In genomic region chr19:16197188-16197621, GRCh38 we compare ENCODE assay signal across 8 cellular contexts. TPM values are rescaled to one million over a fixed set of nuclear protein-coding genes. Genes with fewer than 3 reads are reported as not detected.
DNase-seq lines count a peak whose midpoint lies in the region; ATAC-seq and TF ChIP-seq lines count a peak whose summit lies in the region.

No MANE protein-coding gene starts in this region.

- H3K4me2 ChIP-seq in IMR-90 (ENCODE audit: low read depth, low read length) (peak overlapping the region; percentile 90), mesenchymal stem cell (ENCODE audit: low read length, poor library complexity, severe bottlenecking) (peak overlapping the region; percentile 78)

- H3K27me3 ChIP-seq in Caco-2 (replicated peaks; ENCODE audit: control insufficient read depth, insufficient read depth, low read length), result no peaks in the 10 kb centered on the region
- no peaks in the 10 kb centered on the region for H3K27me3 ChIP-seq in IMR-90 (ENCODE audit: control insufficient read depth, insufficient read depth, low read length)
- no peaks in the 10 kb centered on the region for H3K27me3 ChIP-seq in mesenchymal stem cell (ENCODE audit: control insufficient read depth in 1 of 2, insufficient read depth in 1 of 2, low read length in 2 of 2)
- H3K27me3 ChIP-seq in aorta (ENCODE audit: control insufficient read depth in 1 of 2, insufficient read depth in 2 of 2, low read length in 1 of 2), result no peaks in the 10 kb centered on the region

- H2AK5ac ChIP-seq in IMR-90 (ENCODE audit: low read depth, low read length) (peak overlapping the region; percentile 88), mesenchymal stem cell (ENCODE audit: low read length, severe bottlenecking) (no peak overlapping the region)

- no peak for DNase-seq in Caco-2
- DNase-seq in IMR-90, result peak; percentile 92
- peak; percentile 58 for DNase-seq in mesenchymal stem cell
- no peak for DNase-seq in aorta
- no peak for DNase-seq in cortex of kidney (lab: John Stamatoyannopoulos, UW)
- no peak for DNase-seq in NCI-H524 treated with DMSO at 0.1 percent for 48 hours (lab: John Stamatoyannopoulos, UW)
- no peak for DNase-seq in HT-29 (ENCODE audit: low spot score)

- H3K4me3 ChIP-seq in Caco-2 (ENCODE audit: low read depth, low read length), result peak overlapping the region; percentile 70
- H3K4me3 ChIP-seq in IMR-90 (ENCODE audit: insufficient read depth, low read depth, low read length), result peak overlapping the region; percentile 47
- peak overlapping the region; percentile 49 to 99 for H3K4me3 ChIP-seq in mesenchymal stem cell (ENCODE audit: insufficient read depth in 1 of 2, low read depth in 1 of 2, low read length in 2 of 2)
- H3K4me3 ChIP-seq in aorta (ENCODE audit: low read length in 2 of 2), result no peak overlapping the region

- H2BK15ac ChIP-seq in IMR-90 (ENCODE audit: low read depth, low read length) (peak overlapping the region; percentile 57; the same call in 1 of the 3 replicates), mesenchymal stem cell (ENCODE audit: low read depth, poor library complexity, severe bottlenecking) (no peak overlapping the region)

- BruUV-seq in Caco-2 (replicated peaks; lab: Mats Ljungman, UMichigan) (TSS peak; percentile 81), IMR-90 (replicated peaks; lab: Mats Ljungman, UMichigan) (no TSS peak)

- intact Hi-C loops in Caco-2 (cut with micrococcal nuclease; ENCODE audit: unreplicated experiment), result no loop called here
- intact Hi-C loops in IMR-90 (cut with micrococcal nuclease), result loop anchor here (2.0 to 5.0 kb wide), 2 partner anchors 120 to 186 kb away; partner anchors contain the start of gene TPM4
- intact Hi-C loops in aorta (cut with DNase I), result loop anchor here in 1 of 2 donors (1.0 to 5.0 kb wide), 2 partner anchors 12 to 185 kb away; partner anchors contain the start of gene FAM32A

- H3K9me3 ChIP-seq in Caco-2 (no peaks in the 10 kb centered on the region), IMR-90 (ENCODE audit: control insufficient read depth, insufficient read depth, low read length) (no peaks in the 10 kb centered on the region), mesenchymal stem cell (ENCODE audit: control insufficient read depth, low read length) (no peaks in the 10 kb centered on the region), aorta (ENCODE audit: control insufficient read depth, low read length) (no peaks in the 10 kb centered on the region)

- no peak for TF ChIP-seq POLR2A in IMR-90 (IDR thresholded peaks at IDR 0.05; ENCODE audit: low read depth, low read length)

- H2BK5ac ChIP-seq in IMR-90 (ENCODE audit: low read depth, low read length, poor library complexity, severe bottlenecking) (peak overlapping the region; percentile 91), mesenchymal stem cell (ENCODE audit: low read depth, low read length, poor library complexity, severe bottlenecking) (no peak overlapping the region)

- H3K27ac ChIP-seq in IMR-90 (ENCODE audit: insufficient read depth, low read length) (peak overlapping the region; percentile 82), mesenchymal stem cell (ENCODE audit: low read length, poor library complexity, severe bottlenecking) (peak overlapping the region; percentile 72), aorta (ENCODE audit: low read depth in 1 of 2, low read length in 2 of 2) (peak overlapping the region in 1 of 2 donors; percentile 88)

- peaks cover 20% of the 10 kb centered on the region for H3K4me1 ChIP-seq in Caco-2
- H3K4me1 ChIP-seq in IMR-90 (ENCODE audit: control insufficient read depth, insufficient read depth, low read length), result peaks cover 9% of the 10 kb centered on the region
- H3K4me1 ChIP-seq in mesenchymal stem cell (ENCODE audit: control insufficient read depth, insufficient read depth, low read depth, low read length), result peaks cover 23% of the 10 kb centered on the region
- no peaks in the 10 kb centered on the region for H3K4me1 ChIP-seq in aorta (ENCODE audit: control insufficient read depth in 1 of 2, insufficient read depth in 2 of 2, low read length in 2 of 2)

- H3K4me1 Mint-ChIP-seq in Caco-2 (ENCODE audit: low read depth, unreplicated experiment) (peaks cover 7% of the 10 kb centered on the region), brain (peaks cover 30% of the 10 kb centered on the region)

- H2BK120ac ChIP-seq in IMR-90 (ENCODE audit: low read depth, low read length) (peak overlapping the region; percentile 64), mesenchymal stem cell (ENCODE audit: low read depth, low read length) (no peak overlapping the region)

- CTCF ChIA-PET in Caco-2 (lab: Charles Lee), result interaction anchor here (0.6 to 1.5 kb wide), 3 partner anchors 12 to 231 kb away, joined by 3 to 17 read pairs (median 4); partner anchors contain the start of gene FAM32A
- CTCF ChIA-PET in IMR-90 (lab: Yijun Ruan, JAX), result interaction anchor here (0.9 kb wide), 1 partner anchor 12 kb away, joined by 3 read pairs; the partner anchor contains the start of gene FAM32A

- peak overlapping the region; percentile 81 for H3K4me3 Mint-ChIP-seq in Caco-2 (ENCODE audit: unreplicated experiment)
- H3K4me3 Mint-ChIP-seq in brain, result peak overlapping the region; percentile 92 to 99 (median 95)

- no peak for TF ChIP-seq CTCF in Caco-2 (IDR thresholded peaks at IDR 0.05; ENCODE audit: insufficient read depth in 1 of 2, low read depth in 1 of 2, low read length in 1 of 2, severe bottlenecking in 1 of 2, unreplicated experiment in 1 of 2)
- no peak for TF ChIP-seq CTCF in IMR-90 (conservative IDR thresholded peaks at IDR 0.05; ENCODE audit: low read depth, low read length)
- no peak for TF ChIP-seq CTCF in brain (conservative IDR thresholded peaks at IDR 0.05)

- peak overlapping the region; percentile 23; the same call in 1 of the 2 replicates for H2BK20ac ChIP-seq in IMR-90 (ENCODE audit: low read depth, low read length)

- H3K9ac ChIP-seq in IMR-90 (ENCODE audit: low read depth, low read length) (peak overlapping the region; percentile 79), mesenchymal stem cell (ENCODE audit: low read length) (peak overlapping the region; percentile 97)

- H4K91ac ChIP-seq in IMR-90 (ENCODE audit: insufficient read depth, low read depth, low read length) (peak overlapping the region; percentile 90), mesenchymal stem cell (ENCODE audit: low read length) (no peak overlapping the region)

- peak overlapping the region; percentile 93 for H4K5ac ChIP-seq in IMR-90 (ENCODE audit: low read depth, low read length)

- peaks cover 35% of the 10 kb centered on the region for H4K20me1 ChIP-seq in IMR-90 (ENCODE audit: insufficient read depth, low read length)

- in situ Hi-C loops in IMR-90 (cut with MboI; ENCODE audit: low sequenced_read_pairs), result loop anchor here (25.0 kb wide), 4 partner anchors 360 to 1085 kb away; partner anchors contain the start of genes AKAP8L, CYP4F3 and SYDE1

- peak overlapping the region; percentile 97 for H2AK9ac ChIP-seq in IMR-90 (replicated peaks; ENCODE audit: low read depth, low read length, poor library complexity)

- WGBS in IMR-90 (ENCODE audit: extremely low coverage in 2 of 2, insufficient read length in 1 of 2), 2 experiments, result no CpG with 5 or more reads among the region's 2 CpGs
- 29% methylated on average over 2 of the region's 2 CpGs for WGBS in mesenchymal stem cell
- WGBS in aorta, 2 donors, result 29 to 35% methylated on average over 2 of the region's 2 CpGs

- H3K36me3 Mint-ChIP-seq in Caco-2 (ENCODE audit: insufficient read depth, unreplicated experiment), result peaks cover 37% of the 10 kb centered on the region
- H3K36me3 Mint-ChIP-seq in brain, result peaks cover 11% of the 10 kb centered on the region

- peaks cover 24% of the 10 kb centered on the region for H3K9me1 ChIP-seq in IMR-90 (ENCODE audit: insufficient read depth, low read length)

- H3K9me3 Mint-ChIP-seq in Caco-2 (ENCODE audit: unreplicated experiment) (no peaks in the 10 kb centered on the region), brain (no peaks in the 10 kb centered on the region)

- POLR2A ChIA-PET in Caco-2 (lab: Charles Lee) (interaction anchor here (0.5 to 2.7 kb wide), 6 partner anchors 9 to 360 kb away, joined by 3 to 28 read pairs (median 4); partner anchors contain the start of gene FAM32A), IMR-90 (lab: Charles Lee; ENCODE audit: unreplicated experiment) (no interaction called here)

- H3K56ac ChIP-seq in IMR-90 (ENCODE audit: extremely low read depth, insufficient read depth, low read length), result peak overlapping the region; percentile 94

- peaks cover 2 to 41% of the 10 kb centered on the region in 2 experiments; a peak in 3 of 4 replicates for H3K79me1 ChIP-seq in IMR-90 (ENCODE audit: low read depth in 1 of 2, low read length in 2 of 2)
- peaks cover 6% of the 10 kb centered on the region for H3K79me1 ChIP-seq in mesenchymal stem cell (replicated peaks; ENCODE audit: low read length, poor library complexity, severe bottlenecking)

- H3K27ac Mint-ChIP-seq in Caco-2 (ENCODE audit: unreplicated experiment) (peak overlapping the region; percentile 83), brain (peak overlapping the region; percentile 93 to 99 (median 99))

- H3K36me3 ChIP-seq in Caco-2 (ENCODE audit: control insufficient read depth, insufficient read depth, low read length) (peaks cover 2% of the 10 kb centered on the region; the same call in 1 of the 2 replicates), IMR-90 (ENCODE audit: control insufficient read depth, insufficient read depth, low read length) (peaks cover 18% of the 10 kb centered on the region), mesenchymal stem cell (ENCODE audit: control insufficient read depth in 1 of 2, insufficient read depth in 2 of 2, low read depth in 1 of 2, low read length in 2 of 2) (peaks cover 29 to 41% of the 10 kb centered on the region in 2 experiments), aorta (ENCODE audit: control insufficient read depth in 1 of 2, insufficient read depth in 2 of 2, low read length in 1 of 2) (no peaks in the 10 kb centered on the region)

- H3K18ac ChIP-seq in IMR-90 (ENCODE audit: low read depth, low read length) (peak overlapping the region; percentile 48), mesenchymal stem cell (ENCODE audit: low read depth in 1 of 2, low read length in 2 of 2) (peak overlapping the region in 1 of 2 experiments; percentile 61)

- peak overlapping the region; percentile 91 for H2AFZ ChIP-seq in IMR-90 (replicated peaks; ENCODE audit: low read length, poor library complexity)
- H2AFZ ChIP-seq in mesenchymal stem cell (ENCODE audit: low read depth, low read length), result no peak overlapping the region

- H3K4ac ChIP-seq in IMR-90 (ENCODE audit: low read depth, low read length), result peak overlapping the region; percentile 87
- H3K4ac ChIP-seq in mesenchymal stem cell (ENCODE audit: low read depth in 1 of 2, low read length in 2 of 2), result peak overlapping the region; percentile 55 to 68

- H3K23ac ChIP-seq in IMR-90 (ENCODE audit: low read depth, low read length) (peak overlapping the region; percentile 78), mesenchymal stem cell (ENCODE audit: low read length in 2 of 2) (no peak overlapping the region)

- no peak for TF ChIP-seq RAD21 in IMR-90 (IDR thresholded peaks at IDR 0.05; ENCODE audit: low read length)

- dilution Hi-C loops in IMR-90 (cut with HindIII; ENCODE audit: low sequenced_read_pairs, unreplicated experiment), result no loop called here

- H3K27me3 Mint-ChIP-seq in Caco-2 (ENCODE audit: insufficient read depth, unreplicated experiment) (no peaks in the 10 kb centered on the region), brain (peaks cover 5% of the 10 kb centered on the region)

- H3K14ac ChIP-seq in IMR-90 (replicated peaks; ENCODE audit: low read depth, low read length), result peak overlapping the region; percentile 78
- no peak overlapping the region for H3K14ac ChIP-seq in mesenchymal stem cell (ENCODE audit: low read length in 2 of 2)

- ATAC-seq in IMR-90 (ENCODE audit: low read depth) (peak; percentile 48), aorta (ENCODE audit: low FRiP score) (peak; percentile 50)

- H2BK12ac ChIP-seq in mesenchymal stem cell (ENCODE audit: low read length in 2 of 2), result peak overlapping the region in 1 of 2 experiments; percentile 11

- H4K8ac ChIP-seq in IMR-90 (ENCODE audit: low read depth in 2 of 2, low read length in 2 of 2) (peak overlapping the region; percentile 71 to 98), mesenchymal stem cell (ENCODE audit: low read length) (peak overlapping the region; percentile 87)

RNA-seq across cellular contexts. Expression of gene AP1M1, which starts 0.5 kb away (rescaled TPM):
- total RNA-seq in Caco-2 (2022), result 98.0 and 105 TPM in 2 replicates
- 85.1 and 85.8 TPM in 2 replicates for total RNA-seq in IMR-90 (2012; rRNA removed)
- 97.4 and 99.1 TPM in 2 replicates for polyA plus RNA-seq in IMR-90 (2012; rRNA removed)
- 70.2 and 144 TPM in 2 replicates for polyA plus RNA-seq in IMR-90 (2012; cell fraction: cytosol; rRNA removed)
- 123 and 181 TPM in 2 replicates for polyA plus RNA-seq in IMR-90 (2012; cell fraction: nucleus; rRNA removed; ENCODE audit: low replicate concordance)
- 72.3 TPM for polyA plus RNA-seq in brain (ENCODE audit: insufficient read depth, low read depth, low replicate concordance)
- 62.6 TPM for polyA plus RNA-seq in mesenchymal stem cell (2013, experiment 1 of 2)
- polyA plus RNA-seq in mesenchymal stem cell (2013, experiment 2 of 2), result 61.7 TPM
- 10 to 100 TPM; 74.7 TPM for total RNA-seq in aorta
- 10 to 100 TPM; 25.2 to 62.4 TPM for polyA plus RNA-seq in aorta
- 49.4 and 65.8 TPM in 2 replicates for total RNA-seq in HT-29 (2014; rRNA removed; shearing (Covaris generic))

RNA-seq across cellular contexts. Expression of gene FAM32A, which starts 12.0 kb away (rescaled TPM):
- total RNA-seq in Caco-2 (2022), result 113 and 126 TPM in 2 replicates
- 99.2 and 99.5 TPM in 2 replicates for total RNA-seq in IMR-90 (2012; rRNA removed)
- 127 and 130 TPM in 2 replicates for polyA plus RNA-seq in IMR-90 (2012; rRNA removed)
- 90.2 and 102 TPM in 2 replicates for polyA plus RNA-seq in IMR-90 (2012; cell fraction: cytosol; rRNA removed)
- polyA plus RNA-seq in IMR-90 (2012; cell fraction: nucleus; rRNA removed; ENCODE audit: low replicate concordance), result 46.1 and 82.1 TPM in 2 replicates
- polyA plus RNA-seq in brain (ENCODE audit: insufficient read depth, low read depth, low replicate concordance), result 91.9 TPM
- 93.0 TPM for polyA plus RNA-seq in mesenchymal stem cell (2013, experiment 1 of 2)
- polyA plus RNA-seq in mesenchymal stem cell (2013, experiment 2 of 2), result 93.3 TPM
- 10 to 100 TPM; 46.1 to 46.4 TPM for total RNA-seq in aorta
- 10 to 100 TPM; 80.6 to 89.5 TPM for polyA plus RNA-seq in aorta
- 56.2 and 59.9 TPM in 2 replicates for total RNA-seq in HT-29 (2014; rRNA removed; shearing (Covaris generic))

RNA-seq across cellular contexts. Expression of gene CIB3, which starts 23.9 kb away (rescaled TPM):
- total RNA-seq in Caco-2 (2022) (not detected in 2 replicates), IMR-90 (2012; rRNA removed) (not detected in 2 replicates), aorta (not detected)
- polyA plus RNA-seq in IMR-90 (2012; rRNA removed) (not detected in 2 replicates), brain (ENCODE audit: insufficient read depth, low read depth, low replicate concordance) (not detected), aorta (under 1 TPM in 1 of 2 donors, not detected in 1; 0.95 TPM)
- not detected in 2 replicates for polyA plus RNA-seq in IMR-90 (2012; cell fraction: cytosol; rRNA removed)
- polyA plus RNA-seq in IMR-90 (2012; cell fraction: nucleus; rRNA removed; ENCODE audit: low replicate concordance), result not detected in 2 replicates
- 0.10 TPM for polyA plus RNA-seq in mesenchymal stem cell (2013, experiment 1 of 2)
- not detected for polyA plus RNA-seq in mesenchymal stem cell (2013, experiment 2 of 2)
- not detected in 2 replicates for total RNA-seq in HT-29 (2014; rRNA removed; shearing (Covaris generic))

RNA-seq across cellular contexts. Expression of gene HSH2D, which starts 53.7 kb away (rescaled TPM):
- total RNA-seq in Caco-2 (2022) (0.23 and 0.35 TPM in 2 replicates), IMR-90 (2012; rRNA removed) (not detected in 2 replicates), aorta (1 to 10 TPM; 1.3 to 1.4 TPM)
- polyA plus RNA-seq in IMR-90 (2012; rRNA removed) (not detected in 2 replicates), brain (ENCODE audit: insufficient read depth, low read depth, low replicate concordance) (0.17 TPM), aorta (1 to 10 TPM in 1 of 2 donors, under 1 TPM in 1; 0.10 to 2.5 TPM)
- not detected in 2 replicates for polyA plus RNA-seq in IMR-90 (2012; cell fraction: cytosol; rRNA removed)
- polyA plus RNA-seq in IMR-90 (2012; cell fraction: nucleus; rRNA removed; ENCODE audit: low replicate concordance), result not detected in 2 replicates
- not detected for polyA plus RNA-seq in mesenchymal stem cell (2013, experiment 1 of 2)
- not detected for polyA plus RNA-seq in mesenchymal stem cell (2013, experiment 2 of 2)
- total RNA-seq in HT-29 (2014; rRNA removed; shearing (Covaris generic)), result 5.8 and 9.2 TPM in 2 replicates

Comparison
In these comparisons a context has a peak if more than half of its experiments do, and no peak if none do; other contexts are left out.
1. DNase-seq: peak in IMR-90 (single experiment) and mesenchymal stem cell (single experiment); none in Caco-2 (0 of 2), aorta (0 of 2), cortex of kidney (single experiment), NCI-H524 treated with DMSO at 0.1 percent for 48 hours (single experiment) and HT-29 (single experiment).
2. H3K4me3 ChIP-seq: peak in Caco-2 (single experiment), IMR-90 (single experiment) and mesenchymal stem cell (2 of 2); none in aorta (0 of 2).